In genomic region chr17:11240041-11240801, GRCh38 we compare ENCODE assay signal across 11 cellular contexts. TPM values are rescaled to one million over a fixed set of nuclear protein-coding genes. Genes with fewer than 3 reads are reported as not detected.
DNase-seq lines count a peak whose midpoint lies in the region; ATAC-seq and TF ChIP-seq lines count a peak whose summit lies in the region.
"Had no signal": no experiment of that assay in that cellular context is flagged by ENCODE, and none has a peak within 500 bp of the region (broad histone marks: within the 10 kb centered on the region; RNA-seq: fewer than 3 reads in every experiment).

No MANE protein-coding gene starts in this region.

- H3K36me3 ChIP-seq in BLaER1 treated with 17β-estradiol and CSF1 and Interleukin-3, amounts not matched to agents 10 nM and 100 nM = no peaks in the 10 kb centered on the region
- no peaks in the 10 kb centered on the region for H3K36me3 ChIP-seq in rectal smooth muscle tissue (ENCODE audit: control insufficient read depth, insufficient read depth, low read length)

- peaks cover 0 to 82% (median 3%) of the 10 kb centered on the region in 5 experiments for H3K9me3 Mint-ChIP-seq in brain
- H3K9me3 Mint-ChIP-seq in stimulated activated memory B cell treated with anti-CD40 and anti-IgM and Interleukin-4, amounts not matched to agents 10 μg/mL and 1 μg/mL and 100 μg/mL, for 72 hours = peaks cover 13% of the 10 kb centered on the region
- H3K9me3 Mint-ChIP-seq: CD4-positive, alpha-beta T cell had no signal

- peak; percentile 7 for DNase-seq in iris pigment epithelial cell (ENCODE audit: low read depth)
- no peak for DNase-seq in activated CD4-positive, CD25-positive, alpha-beta regulatory T cell (lab: John Stamatoyannopoulos, UW)
- DNase-seq in NCI-H1092 treated with DMSO at 0.1 percent for 48 hours (lab: John Stamatoyannopoulos, UW) = no peak
- DNase-seq: activated naive CD4-positive, alpha-beta T cell treated with anti-CD3 and anti-CD28 coated beads, Interleukin-2, amount 50 U/mL, for 16 hours; CD4-positive, alpha-beta T cell; stimulated activated CD4-positive, alpha-beta T cell treated with anti-CD3 and anti-CD28 coated beads, Interleukin-4, amount 100 ng/mL, for 24 hours had no signal

- peak overlapping the region; percentile 49 to 70 (median 64) for H3K4me2 ChIP-seq in BLaER1 treated with 17β-estradiol and CSF1 and Interleukin-3, amounts not matched to agents 10 nM and 100 nM

- no peak for ATAC-seq in HG03196 (IDR thresholded peaks at IDR 0.05; ENCODE audit: unreplicated experiment)
- ATAC-seq in stimulated activated memory B cell treated with anti-CD40 and anti-IgM and Interleukin-4, amounts not matched to agents 10 μg/mL and 1 μg/mL and 100 μg/mL, for 72 hours = no peak

- H3K36me3 Mint-ChIP-seq in brain = no peaks in the 10 kb centered on the region
- H3K36me3 Mint-ChIP-seq in stimulated activated memory B cell treated with anti-CD40 and anti-IgM and Interleukin-4, amounts not matched to agents 10 μg/mL and 1 μg/mL and 100 μg/mL, for 72 hours = no peaks in the 10 kb centered on the region

- peaks cover 83% of the 10 kb centered on the region for H3K27me3 Mint-ChIP-seq in brain
- H3K27me3 Mint-ChIP-seq in stimulated activated memory B cell treated with anti-CD40 and anti-IgM and Interleukin-4, amounts not matched to agents 10 μg/mL and 1 μg/mL and 100 μg/mL, for 72 hours = peaks cover 44% of the 10 kb centered on the region

- H3K27ac ChIP-seq in BLaER1 treated with 17β-estradiol and CSF1 and Interleukin-3, amounts not matched to agents 10 nM and 100 nM = no peak overlapping the region
- H3K27ac ChIP-seq in rectal smooth muscle tissue (ENCODE audit: low read depth, low read length) = no peak overlapping the region

- TF ChIP-seq CTCF in brain (conservative IDR thresholded peaks at IDR 0.05) = peak; percentile 37 to 66

- H3K27ac Mint-ChIP-seq in brain = no peak overlapping the region
- no peak overlapping the region for H3K27ac Mint-ChIP-seq in stimulated activated memory B cell treated with anti-CD40 and anti-IgM and Interleukin-4, amounts not matched to agents 10 μg/mL and 1 μg/mL and 100 μg/mL, for 72 hours
- H3K27ac Mint-ChIP-seq: CD4-positive, alpha-beta T cell had no signal

- H3K4me1 Mint-ChIP-seq in brain = peaks cover 14% of the 10 kb centered on the region
- no peaks in the 10 kb centered on the region for H3K4me1 Mint-ChIP-seq in stimulated activated memory B cell treated with anti-CD40 and anti-IgM and Interleukin-4, amounts not matched to agents 10 μg/mL and 1 μg/mL and 100 μg/mL, for 72 hours

- peaks cover 5 to 17% (median 10%) of the 10 kb centered on the region in 11 experiments; a peak in 17 of 22 replicates for H3K9me3 ChIP-seq in BLaER1 treated with 17β-estradiol and CSF1 and Interleukin-3, amounts not matched to agents 10 nM and 100 nM (replicated peaks in 1 of 11)

- H3K4me1 ChIP-seq in BLaER1 treated with 17β-estradiol and CSF1 and Interleukin-3, amounts not matched to agents 10 nM and 100 nM = peaks cover 14 to 26% (median 23%) of the 10 kb centered on the region in 10 experiments; a peak in 19 of 20 replicates
- H3K4me1 ChIP-seq in rectal smooth muscle tissue (ENCODE audit: control insufficient read depth, insufficient read depth, low read length) = no peaks in the 10 kb centered on the region

- H3K4me3 ChIP-seq in BLaER1 treated with 17β-estradiol and CSF1 and Interleukin-3, amounts not matched to agents 10 nM and 100 nM = peak overlapping the region in 9 of 10 experiments; percentile 14 to 61 (median 40); a peak in 16 of 20 replicates
- H3K4me3 ChIP-seq in rectal smooth muscle tissue (ENCODE audit: low read length) = peak overlapping the region; percentile 19

- H3K4me3 Mint-ChIP-seq in brain = peak overlapping the region in 3 of 5 experiments; percentile 46 to 74 (median 71)
- H3K4me3 Mint-ChIP-seq in stimulated activated memory B cell treated with anti-CD40 and anti-IgM and Interleukin-4, amounts not matched to agents 10 μg/mL and 1 μg/mL and 100 μg/mL, for 72 hours = no peak overlapping the region
- H3K4me3 Mint-ChIP-seq: CD4-positive, alpha-beta T cell had no signal

- no peak overlapping the region for H3K9ac ChIP-seq in BLaER1 treated with 17β-estradiol and CSF1 and Interleukin-3, amounts not matched to agents 10 nM and 100 nM
- H3K9ac ChIP-seq in rectal smooth muscle tissue (ENCODE audit: low read length) = no peak overlapping the region

- no peaks in the 10 kb centered on the region for H4K20me1 ChIP-seq in BLaER1 treated with 17β-estradiol and CSF1 and Interleukin-3, amounts not matched to agents 10 nM and 100 nM

- peaks cover 12 to 20% (median 16%) of the 10 kb centered on the region in 11 experiments; a peak in 21 of 22 replicates for H3K27me3 ChIP-seq in BLaER1 treated with 17β-estradiol and CSF1 and Interleukin-3, amounts not matched to agents 10 nM and 100 nM
- H3K27me3 ChIP-seq in rectal smooth muscle tissue (ENCODE audit: control insufficient read depth, insufficient read depth, low read length) = peaks cover 8% of the 10 kb centered on the region

RNA-seq across cellular contexts. Expression of gene SHISA6, which starts 0.8 kb away (rescaled TPM):
- 3.2 TPM for polyA plus RNA-seq in brain (ENCODE audit: insufficient read depth, low read depth, low replicate concordance)
